ENCODE assay signal across 14 cellular contexts in genomic region chr7:78185149-78185745, GRCh38.
A peak's percentile ranks its signal among the peaks of the same experiment; 100 is the strongest.
DNase-seq lines count a peak whose midpoint lies in the region; ATAC-seq, FAIRE-seq and TF ChIP-seq lines count a peak whose summit lies in the region.
"Had no signal": no experiment of that assay in that cellular context is flagged by ENCODE, and none has a peak within 500 bp of the region (broad histone marks: within the 10 kb centered on the region; RNA-seq: fewer than 3 reads in every experiment).

No MANE protein-coding gene starts in this region.

- 33% methylated on average over 4 of the region's 4 CpGs for WGBS in GM12878 (ENCODE audit: insufficient coverage, insufficient replicate concordance, low lambda C conversion rate, missing lambda C conversion rate)

- no peak overlapping the region for H2AFZ ChIP-seq in GM12878 (ENCODE audit: control insufficient read depth, low read depth, low read length)

- H3K27ac ChIP-seq in GM12878 (ENCODE audit: control insufficient read depth, insufficient read depth) (no peak overlapping the region), tibial artery (no peak overlapping the region)
- H3K27ac ChIP-seq: 22Rv1, BLaER1, HL-60 had no signal

- TF ChIP-seq POLR2A in GM12878 (IDR thresholded peaks at IDR 0.05; ENCODE audit: low read depth, low read length), result no peak

- DNase-seq in NCI-H1105 treated with DMSO at 0.1 percent for 48 hours (lab: John Stamatoyannopoulos, UW) (peak; percentile 38), NCI-H1105 (lab: John Stamatoyannopoulos, UW) (no peak), GM12878 (ENCODE audit: low read depth, low spot score) (no peak), myocyte (ENCODE audit: low read depth) (peak; percentile 45), OCI-M1 (lab: John Stamatoyannopoulos, UW) (no peak), tibial artery (no peak), head of caudate nucleus (no peak)
- DNase-seq: Caco-2; CD8-positive, alpha-beta memory T cell; DND-41; GF-D8 had no signal

- no peak for TF ChIP-seq RAD21 in GM12878 (IDR thresholded peaks at IDR 0.05; ENCODE audit: insufficient read depth, low read depth, low read length)

- no peak for TF ChIP-seq EP300 in GM12878 (IDR thresholded peaks at IDR 0.05; ENCODE audit: borderline replicate concordance in 1 of 2, control insufficient read depth in 1 of 2, low read depth in 2 of 2, low read length in 2 of 2)

- H3K4me1 ChIP-seq in GM12878 (ENCODE audit: control insufficient read depth, insufficient read depth, low read length) (no peaks in the 10 kb centered on the region), tibial artery (no peaks in the 10 kb centered on the region)
- H3K4me1 ChIP-seq: BLaER1, Caco-2 had no signal

- POLR2A ChIA-PET in GM12878 (lab: Charles Lee), result no interaction called here

- no peak for ATAC-seq in GM12878

- no peaks in the 10 kb centered on the region for H3K27me3 ChIP-seq in GM12878 (replicated peaks in 1 of 2; ENCODE audit: control insufficient read depth in 2 of 2, insufficient read depth in 2 of 2, low read length in 1 of 2)
- H3K27me3 ChIP-seq in tibial artery, result no peaks in the 10 kb centered on the region
- H3K27me3 ChIP-seq: BLaER1 had no signal

- H3K4me3 ChIP-seq in GM12878 (no peak overlapping the region), tibial artery (no peak overlapping the region)
- H3K4me3 ChIP-seq: BLaER1 had no signal

- no peak overlapping the region for H3K4me2 ChIP-seq in GM12878 (ENCODE audit: control insufficient read depth, insufficient read depth)
- H3K4me2 ChIP-seq: BLaER1 had no signal

- intact Hi-C loops in GM12878 (cut with micrococcal nuclease; ENCODE audit: unreplicated experiment) (no loop called here), tibial artery (cut with DNase I; ENCODE audit: low total_unique reads) (no loop called here), head of caudate nucleus (cut with DNase I) (no loop called here)

- H3K9me3 ChIP-seq in GM12878 (replicated peaks; ENCODE audit: control insufficient read depth, insufficient read depth, low read length) (no peaks in the 10 kb centered on the region), tibial artery (no peaks in the 10 kb centered on the region)
- H3K9me3 ChIP-seq: BLaER1, Caco-2 had no signal

- CTCF ChIA-PET in GM12878 (lab: Yijun Ruan, JAX), result no interaction called here

- BruUV-seq in GM12878 (replicated peaks; lab: Mats Ljungman, UMichigan), result no TSS peak

- no peak overlapping the region for H3K9ac ChIP-seq in GM12878 (ENCODE audit: control insufficient read depth, insufficient read depth, low read length)
- H3K9ac ChIP-seq: BLaER1 had no signal

- TF ChIP-seq CTCF in GM12878 (IDR thresholded peaks at IDR 0.05 in 2 of 3, conservative IDR thresholded peaks at IDR 0.05 in 1 of 3; ENCODE audit: control insufficient read depth in 2 of 3, extremely low read depth in 1 of 3, insufficient read depth in 1 of 3, low read depth in 3 of 3, low read length in 3 of 3) (no peak), tibial artery (IDR thresholded peaks at IDR 0.05) (no peak)

- RAD21 ChIA-PET in GM12878 (lab: Charles Lee; ENCODE audit: unreplicated experiment), result no interaction called here

- H3K36me3 ChIP-seq in GM12878 (ENCODE audit: control insufficient read depth in 2 of 2, insufficient read depth in 2 of 2, low read length in 1 of 2), result no peaks in the 10 kb centered on the region
- no peaks in the 10 kb centered on the region for H3K36me3 ChIP-seq in tibial artery
- H3K36me3 ChIP-seq: BLaER1 had no signal

- in situ Hi-C loops in GM12878 (cut with MboI), result no loop called here

- H4K20me1 ChIP-seq in GM12878 (ENCODE audit: control insufficient read depth, insufficient read depth), result no peaks in the 10 kb centered on the region
- H4K20me1 ChIP-seq: BLaER1 had no signal

- SMC1A ChIA-PET in GM12878 (lab: Charles Lee; ENCODE audit: uncharacterized antibody, unreplicated experiment), result no interaction called here

- no peaks in the 10 kb centered on the region for H3K79me2 ChIP-seq in GM12878 (ENCODE audit: control insufficient read depth, insufficient read depth, low read length)

- FAIRE-seq in GM12878 (lab: Jason Lieb, UNC), result peak; percentile 31

TF ChIP-seq in GM12878, 131 proteins besides CTCF, POLR2A, EP300 and RAD21:
- TF ChIP-seq BCLAF1 (IDR thresholded peaks at IDR 0.05) (no peak), SPI1 (IDR thresholded peaks at IDR 0.05; ENCODE audit: borderline replicate concordance, insufficient read depth, low read depth, low read length) (no peak), RCOR1 (conservative IDR thresholded peaks at IDR 0.05; ENCODE audit: low read depth, low read length) (no peak), CHD2 (IDR thresholded peaks at IDR 0.05; ENCODE audit: borderline replicate concordance, low read depth, low read length) (no peak), SREBF1 (IDR thresholded peaks at IDR 0.05; ENCODE audit: low read length) (no peak), MXI1 (IDR thresholded peaks at IDR 0.05; ENCODE audit: low read depth, low read length) (no peak), JUND (IDR thresholded peaks at IDR 0.05; ENCODE audit: low read depth, low read length) (no peak), ZBTB40 (IDR thresholded peaks at IDR 0.05; ENCODE audit: borderline replicate concordance) (no peak), TCF12 (IDR thresholded peaks at IDR 0.05; ENCODE audit: low read depth, low read length) (no peak), HDAC2 (IDR thresholded peaks at IDR 0.05) (no peak), SKIL (IDR thresholded peaks at IDR 0.05; ENCODE audit: low read depth, poor library complexity, severe bottlenecking) (no peak), IKZF2 (IDR thresholded peaks at IDR 0.05) (no peak), FOS (IDR thresholded peaks at IDR 0.05; ENCODE audit: borderline replicate concordance, extremely low read depth, insufficient read length) (no peak), TCF7 (IDR thresholded peaks at IDR 0.05; ENCODE audit: borderline replicate concordance) (no peak), EZH2 (IDR thresholded peaks at IDR 0.05; ENCODE audit: borderline replicate concordance, control insufficient read depth, low read depth, low read length) (no peak)
TF ChIP-seq in GM12878: peak in this region for 0.

Comparison
In these comparisons a context has a peak if more than half of its experiments do, and no peak if none do; other contexts are left out.
1. DNase-seq: peak in NCI-H1105 treated with DMSO at 0.1 percent for 48 hours (single experiment) and myocyte (single experiment); none in NCI-H1105 (single experiment), GM12878 (single experiment), OCI-M1 (single experiment), tibial artery (0 of 2) and head of caudate nucleus (0 of 42).